In the genomic region with DNA sequence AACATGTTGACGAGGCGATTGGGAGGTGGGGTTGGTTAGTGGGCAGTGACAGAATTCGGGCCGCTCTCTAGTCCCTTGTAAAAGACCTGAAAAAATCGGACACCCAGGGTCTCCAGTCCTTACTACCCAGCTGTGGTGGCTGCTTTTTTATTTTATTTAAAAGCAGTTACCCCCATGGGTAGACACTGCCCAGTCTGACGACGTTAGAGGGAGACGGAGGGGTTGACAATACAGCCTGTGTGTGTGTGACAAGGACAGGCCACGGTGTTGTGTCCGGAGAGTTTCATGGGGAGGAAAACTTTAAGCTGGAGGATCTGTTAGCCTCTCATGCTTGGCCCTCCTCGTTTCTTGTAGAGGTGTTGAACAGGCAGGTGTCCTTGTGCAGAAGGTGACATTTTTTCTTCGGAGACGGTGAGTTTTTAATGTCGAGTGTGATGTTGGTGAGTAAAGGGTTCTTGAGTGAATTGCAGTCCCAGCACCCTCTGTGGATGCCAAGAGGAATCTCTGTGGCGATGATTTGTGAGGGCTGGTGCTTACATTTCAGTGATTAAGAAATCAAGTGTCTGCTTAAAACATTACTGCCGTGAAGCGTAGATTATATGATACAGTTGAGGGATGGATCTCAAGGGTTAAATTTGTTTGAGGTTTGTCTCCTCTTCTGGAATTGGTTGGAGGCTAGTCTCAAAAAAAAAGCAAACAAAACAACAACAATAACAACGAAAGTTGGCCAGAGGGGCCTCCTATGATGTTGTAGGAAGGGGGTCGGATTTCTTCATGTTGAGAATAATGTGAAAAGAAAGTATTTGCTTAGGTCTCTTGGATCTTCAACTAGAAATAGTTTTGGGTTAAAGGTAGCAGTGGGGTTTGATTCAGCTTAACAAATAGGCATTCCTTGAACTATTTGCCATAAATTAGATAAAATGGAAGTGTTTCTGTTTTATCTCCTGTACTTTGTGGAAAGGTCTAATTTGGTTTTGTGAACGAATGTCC, we compare ENCODE assay signal across 8 cellular contexts. TPM values are rescaled to one million over a fixed set of nuclear protein-coding genes. Genes with fewer than 3 reads are reported as not detected.
DNase-seq lines count a peak whose midpoint lies in the region; ATAC-seq, FAIRE-seq and TF ChIP-seq lines count a peak whose summit lies in the region.

No MANE protein-coding gene starts in this region.

- no peaks in the 10 kb centered on the region for H3K36me3 ChIP-seq in GM12878 (ENCODE audit: control insufficient read depth in 2 of 2, insufficient read depth in 2 of 2, low read length in 1 of 2)
- no peaks in the 10 kb centered on the region for H3K36me3 ChIP-seq in keratinocyte (ENCODE audit: control insufficient read depth in 2 of 2, extremely low read depth in 1 of 2, insufficient read depth in 2 of 2, low read length in 2 of 2)

- CTCF ChIA-PET in GM12878 (lab: Yijun Ruan, JAX) = interaction anchor here (0.6 to 2.1 kb wide), 6 partner anchors 15 to 1695 kb away, joined by 3 to 6 read pairs (median 3); no protein-coding TSS in a partner anchor

- H3K79me2 ChIP-seq in GM12878 (ENCODE audit: control insufficient read depth, insufficient read depth, low read length) (peaks cover 56% of the 10 kb centered on the region), keratinocyte (ENCODE audit: control insufficient read depth, insufficient read depth, low read length) (no peaks in the 10 kb centered on the region)

- H3K4me1 ChIP-seq in GM12878 (ENCODE audit: control insufficient read depth, insufficient read depth, low read length) (peaks cover 8% of the 10 kb centered on the region), keratinocyte (ENCODE audit: control insufficient read depth, extremely low read depth, insufficient read depth, low read length) (peaks cover 8% of the 10 kb centered on the region)

- WGBS in GM12878 (ENCODE audit: insufficient coverage, insufficient replicate concordance, low lambda C conversion rate, missing lambda C conversion rate) = 54% methylated on average over 18 of the region's 20 CpGs

- TF ChIP-seq CTCF in LNCaP clone FGC (IDR thresholded peaks at IDR 0.05; ENCODE audit: control insufficient read depth, extremely low read depth, insufficient read depth) (no peak), GM12878 (IDR thresholded peaks at IDR 0.05 in 2 of 3, conservative IDR thresholded peaks at IDR 0.05 in 1 of 3; ENCODE audit: control insufficient read depth in 2 of 3, extremely low read depth in 1 of 3, insufficient read depth in 1 of 3, low read depth in 3 of 3, low read length in 3 of 3) (no peak), keratinocyte (optimal IDR thresholded peaks at IDR 0.05 in 1 of 3, IDR thresholded peaks at IDR 0.05 in 1 of 3, conservative IDR thresholded peaks at IDR 0.05 in 1 of 3; ENCODE audit: extremely low read depth in 1 of 3, insufficient read depth in 2 of 3, low read length in 3 of 3) (no peak)

- H3K27me3 ChIP-seq in GM12878 (replicated peaks in 1 of 2; ENCODE audit: control insufficient read depth in 2 of 2, insufficient read depth in 2 of 2, low read length in 1 of 2) = no peaks in the 10 kb centered on the region
- no peaks in the 10 kb centered on the region for H3K27me3 ChIP-seq in keratinocyte (ENCODE audit: control insufficient read depth, extremely low read depth, insufficient read depth, low read length)

- no peaks in the 10 kb centered on the region for H3K9me1 ChIP-seq in keratinocyte (ENCODE audit: control insufficient read depth, extremely low read depth, insufficient read depth, low read length)

- H3K36me3 Mint-ChIP-seq in stimulated activated memory B cell treated with anti-CD40 and anti-IgM and Interleukin-4, amounts not matched to agents 10 μg/mL and 1 μg/mL and 100 μg/mL, for 72 hours = no peaks in the 10 kb centered on the region

- H3K9me3 Mint-ChIP-seq in stimulated activated memory B cell treated with anti-CD40 and anti-IgM and Interleukin-4, amounts not matched to agents 10 μg/mL and 1 μg/mL and 100 μg/mL, for 72 hours = no peaks in the 10 kb centered on the region

- BruUV-seq in GM12878 (replicated peaks; lab: Mats Ljungman, UMichigan) = no TSS peak

- TF ChIP-seq RAD21 in GM12878 (IDR thresholded peaks at IDR 0.05; ENCODE audit: insufficient read depth, low read depth, low read length) = no peak

- RAD21 ChIA-PET in GM12878 (lab: Charles Lee; ENCODE audit: unreplicated experiment) = interaction anchor here (1.1 to 1.5 kb wide), 3 partner anchors 23 to 160 kb away, joined by 3 to 6 read pairs (median 3); no protein-coding TSS in a partner anchor

- dilution Hi-C loops in keratinocyte (cut with MboI; ENCODE audit: extremely low pct_ligation_motif_present, low sequenced_read_pairs) = no loop called here

- SMC1A ChIA-PET in GM12878 (lab: Charles Lee; ENCODE audit: uncharacterized antibody, unreplicated experiment) = interaction anchor here (0.9 to 3.4 kb wide), 9 partner anchors 16 to 99 kb away, joined by 3 to 23 read pairs (median 4); no protein-coding TSS in a partner anchor

- peak overlapping the region; percentile 85 for H3K4me2 ChIP-seq in GM12878 (ENCODE audit: control insufficient read depth, insufficient read depth)
- H3K4me2 ChIP-seq in keratinocyte (ENCODE audit: control insufficient read depth, extremely low read depth, insufficient read depth, low read depth, low read length) = peak overlapping the region; percentile 68

- peak; percentile 32 for ATAC-seq in GM12878
- no peak for ATAC-seq in stimulated activated memory B cell treated with anti-CD40 and anti-IgM and Interleukin-4, amounts not matched to agents 10 μg/mL and 1 μg/mL and 100 μg/mL, for 72 hours

- H3K27ac ChIP-seq in GM12878 (ENCODE audit: control insufficient read depth, insufficient read depth) (peak overlapping the region; percentile 43), keratinocyte (ENCODE audit: control insufficient read depth, insufficient read depth, low read length) (no peak overlapping the region)

- in situ Hi-C loops in GM12878 (cut with MboI) = no loop called here

- H2AFZ ChIP-seq in GM12878 (ENCODE audit: control insufficient read depth, low read depth, low read length) (peak overlapping the region; percentile 20), keratinocyte (ENCODE audit: control insufficient read depth, low read length) (peak overlapping the region; percentile 4)

- intact Hi-C loops in GM12878 (cut with micrococcal nuclease; ENCODE audit: unreplicated experiment) = loop anchor here (2.0 to 10.0 kb wide), 3 partner anchors 16 to 302 kb away; partner anchors contain the start of genes CENPO and PTRHD1

- TF ChIP-seq POLR2A in GM12878 (IDR thresholded peaks at IDR 0.05; ENCODE audit: low read depth, low read length) = no peak

- POLR2A ChIA-PET in GM12878 (lab: Charles Lee) = interaction anchor here (0.8 to 0.9 kb wide), 2 partner anchors 15 to 94 kb away, joined by 3 to 4 read pairs; no protein-coding TSS in a partner anchor

- no peak for TF ChIP-seq EP300 in GM12878 (IDR thresholded peaks at IDR 0.05; ENCODE audit: borderline replicate concordance in 1 of 2, control insufficient read depth in 1 of 2, low read depth in 2 of 2, low read length in 2 of 2)

- H3K4me3 ChIP-seq in LNCaP clone FGC (ENCODE audit: low read depth, low read length) (peak overlapping the region; percentile 70), GM12878 (peak overlapping the region; percentile 91), keratinocyte (ENCODE audit: control insufficient read depth in 2 of 3, extremely low read depth in 1 of 3, insufficient read depth in 2 of 3, low read depth in 1 of 3, low read length in 3 of 3) (peak overlapping the region; percentile 57 to 69 (median 67))

- FAIRE-seq in GM12878 (lab: Jason Lieb, UNC) (peak; percentile 59), keratinocyte (lab: Jason Lieb, UNC) (no peak), HTR-8/SVneo (lab: Jason Lieb, UNC) (no peak)

- peak; percentile 37 for DNase-seq in ELF-1 (ENCODE audit: low read depth, low spot score)
- DNase-seq in LNCaP clone FGC (ENCODE audit: low read depth) = no peak
- DNase-seq in GM12878 (ENCODE audit: low read depth, low spot score) = no peak
- DNase-seq in keratinocyte (ENCODE audit: low read depth, low spot score) = no peak
- no peak for DNase-seq in SW 1271 (lab: John Stamatoyannopoulos, UW)
- DNase-seq in HTR-8/SVneo (ENCODE audit: insufficient read length, low spot score) = no peak
- DNase-seq in effector CD4-positive, alpha-beta T cell = no peak

- peak overlapping the region; percentile 78 for H3K4me3 Mint-ChIP-seq in stimulated activated memory B cell treated with anti-CD40 and anti-IgM and Interleukin-4, amounts not matched to agents 10 μg/mL and 1 μg/mL and 100 μg/mL, for 72 hours

- H3K27ac Mint-ChIP-seq in stimulated activated memory B cell treated with anti-CD40 and anti-IgM and Interleukin-4, amounts not matched to agents 10 μg/mL and 1 μg/mL and 100 μg/mL, for 72 hours = peak overlapping the region; percentile 70

- no peaks in the 10 kb centered on the region for H3K27me3 Mint-ChIP-seq in stimulated activated memory B cell treated with anti-CD40 and anti-IgM and Interleukin-4, amounts not matched to agents 10 μg/mL and 1 μg/mL and 100 μg/mL, for 72 hours

- peaks cover 64% of the 10 kb centered on the region for H3K4me1 Mint-ChIP-seq in stimulated activated memory B cell treated with anti-CD40 and anti-IgM and Interleukin-4, amounts not matched to agents 10 μg/mL and 1 μg/mL and 100 μg/mL, for 72 hours

- H3K9ac ChIP-seq in GM12878 (ENCODE audit: control insufficient read depth, insufficient read depth, low read length) (peak overlapping the region; percentile 70), keratinocyte (ENCODE audit: control insufficient read depth, extremely low read depth, insufficient read depth, low read length) (peak overlapping the region; percentile 71)

- H4K20me1 ChIP-seq in GM12878 (ENCODE audit: control insufficient read depth, insufficient read depth) (no peaks in the 10 kb centered on the region), keratinocyte (ENCODE audit: control insufficient read depth, extremely low read depth, insufficient read depth, low read length) (no peaks in the 10 kb centered on the region)

- no peaks in the 10 kb centered on the region for H3K9me3 ChIP-seq in GM12878 (replicated peaks; ENCODE audit: control insufficient read depth, insufficient read depth, low read length)
- no peaks in the 10 kb centered on the region for H3K9me3 ChIP-seq in keratinocyte (ENCODE audit: control insufficient read depth, low read depth, low read length)

RNA-seq across cellular contexts. Expression of gene NCOA1, which starts 1.5 kb away (rescaled TPM):
- total RNA-seq in GM12878 (2013; cell fraction: nucleolus; rRNA removed) = 60.6 and 70.3 TPM in 2 replicates
- total RNA-seq in GM12878 (2014; rRNA removed) (7.1 and 8.0 TPM in 2 replicates), GM12878 (2014; rRNA removed; fragmentation: Illumina TruSeq; extraction: Trizol) (7.9 and 8.3 TPM in 2 replicates), GM12878 (2021) (6.3 and 7.3 TPM in 2 replicates)
- 7.8 TPM for polyA plus RNA-seq in GM12878 (2011; ENCODE audit: low read depth)
- polyA plus RNA-seq in GM12878 (2011; rRNA removed) (32.0 and 35.6 TPM in 2 replicates), GM12878 (2014; fragmentation: Illumina TruSeq; extraction: Trizol) (8.7 and 9.4 TPM in 2 replicates), GM12878 (2014; fragmentation: Nextera tagmentation; extraction: Ambion mirVana) (1 to 10 TPM; 1.9 to 3.3 TPM), GM12878 (2014; rRNA removed) (4.8 and 5.1 TPM in 2 replicates), GM12878 (2016; fragmentation: Nextera tagmentation; extraction: Ambion mirVana) (1 to 10 TPM; 1.8 to 2.4 TPM), keratinocyte (3.7 to 5.7 TPM (median 5.0 TPM) in 3 replicates)
- 23.4 and 24.4 TPM in 2 replicates for polyA plus RNA-seq in GM12878 (2011; cell fraction: cytosol; rRNA removed)
- 24.2 and 27.9 TPM in 2 replicates for polyA plus RNA-seq in GM12878 (2011; cell fraction: nucleus; rRNA removed)
- 9.6 and 10.4 TPM in 2 replicates for polyA plus RNA-seq in GM12878 (2012)
- polyA minus RNA-seq in GM12878 (2011; rRNA and poly(A)+ RNA removed) = 88.3 and 108 TPM in 2 replicates
- 19.0 and 19.9 TPM in 2 replicates for polyA minus RNA-seq in GM12878 (2011; cell fraction: cytosol; rRNA and poly(A)+ RNA removed)
- 60.0 and 123 TPM in 2 replicates for polyA minus RNA-seq in GM12878 (2011; cell fraction: nucleus; rRNA and poly(A)+ RNA removed)
- 3.4 TPM for polyA plus RNA-seq in keratinocyte (2011; ENCODE audit: low read depth)
- polyA plus RNA-seq in keratinocyte (2011; cell fraction: cytosol; rRNA removed) = 3.0 and 5.7 TPM in 2 replicates
- 6.6 and 7.3 TPM in 2 replicates for polyA plus RNA-seq in keratinocyte (2011; cell fraction: nucleus; rRNA removed)
- polyA plus RNA-seq in keratinocyte (2012; ENCODE audit: low replicate concordance) = 3.4 and 3.5 TPM in 2 replicates
- polyA minus RNA-seq in keratinocyte = 6.5 to 15.7 TPM (median 9.0 TPM) in 3 replicates
- 4.8 TPM for polyA minus RNA-seq in keratinocyte (2011; cell fraction: cytosol; rRNA and poly(A)+ RNA removed)
- polyA minus RNA-seq in keratinocyte (2011; cell fraction: nucleus; rRNA and poly(A)+ RNA removed) = 9.6 and 20.4 TPM in 2 replicates
